ENCODE assay signal across 1 cellular context in the genomic region with DNA sequence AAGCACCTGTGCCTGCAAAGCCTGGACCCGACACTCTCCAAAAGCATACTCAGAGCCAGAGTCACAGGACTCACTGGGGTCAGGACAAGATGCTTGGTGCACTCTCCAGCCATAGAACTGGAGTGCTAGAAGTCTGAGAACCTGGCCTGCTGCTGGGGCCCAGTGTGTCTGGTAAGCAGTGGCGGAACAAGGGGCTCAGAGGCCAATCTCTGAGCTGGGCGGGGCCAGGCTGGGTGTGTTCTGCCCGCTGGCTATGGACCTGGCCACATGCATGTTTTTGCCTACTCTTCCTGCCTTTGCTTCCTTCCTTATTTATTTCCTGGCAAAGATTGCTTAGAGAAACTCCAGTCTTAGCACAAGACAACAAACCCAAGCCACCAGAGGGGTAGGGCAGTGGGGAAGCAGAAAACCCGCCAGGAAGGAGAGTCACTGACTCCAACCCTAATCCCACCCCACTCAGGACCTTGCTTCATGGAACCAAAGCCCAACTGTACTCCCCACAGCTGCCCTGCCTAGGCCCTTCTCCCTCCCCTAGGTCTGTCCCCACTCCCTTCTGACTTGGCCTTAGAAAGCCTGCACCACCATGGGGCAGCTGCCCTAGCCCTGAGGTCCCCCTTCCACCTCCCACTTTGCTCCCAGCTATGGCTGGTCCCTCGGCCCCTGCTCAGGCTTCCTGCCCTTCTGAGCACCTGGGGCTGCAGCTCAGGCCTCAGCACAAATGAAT.
TF ChIP-seq lines count a peak whose summit lies in the region.

No MANE protein-coding gene starts in this region.

TF ChIP-seq in HepG2, 621 proteins besides CTCF, POLR2A, EP300 and RAD21 (continued from another document):
- no peak for TF ChIP-seq HCFC1 (IDR thresholded peaks at IDR 0.05; ENCODE audit: low read depth, low read length)
- TF ChIP-seq ZNF792 (CRISPR knock-in tag; IDR thresholded peaks at IDR 0.05) = no peak
- TF ChIP-seq ZBTB8A (CRISPR knock-in tag; IDR thresholded peaks at IDR 0.05; ENCODE audit: borderline replicate concordance, low read depth) = no peak
- TF ChIP-seq PAF1 (CRISPR knock-in tag; IDR thresholded peaks at IDR 0.05) = no peak
- TF ChIP-seq TRIM22 (IDR thresholded peaks at IDR 0.05) = no peak
- TF ChIP-seq ZNF558 (CRISPR knock-in tag; IDR thresholded peaks at IDR 0.05; ENCODE audit: borderline replicate concordance) = no peak
- no peak for TF ChIP-seq ZBED4 (CRISPR knock-in tag; IDR thresholded peaks at IDR 0.05; ENCODE audit: borderline replicate concordance)
- TF ChIP-seq ZNF354B (CRISPR knock-in tag; IDR thresholded peaks at IDR 0.05) = no peak
- TF ChIP-seq JUND (CRISPR knock-in tag; IDR thresholded peaks at IDR 0.05) = no peak
- TF ChIP-seq, protein P1, sequence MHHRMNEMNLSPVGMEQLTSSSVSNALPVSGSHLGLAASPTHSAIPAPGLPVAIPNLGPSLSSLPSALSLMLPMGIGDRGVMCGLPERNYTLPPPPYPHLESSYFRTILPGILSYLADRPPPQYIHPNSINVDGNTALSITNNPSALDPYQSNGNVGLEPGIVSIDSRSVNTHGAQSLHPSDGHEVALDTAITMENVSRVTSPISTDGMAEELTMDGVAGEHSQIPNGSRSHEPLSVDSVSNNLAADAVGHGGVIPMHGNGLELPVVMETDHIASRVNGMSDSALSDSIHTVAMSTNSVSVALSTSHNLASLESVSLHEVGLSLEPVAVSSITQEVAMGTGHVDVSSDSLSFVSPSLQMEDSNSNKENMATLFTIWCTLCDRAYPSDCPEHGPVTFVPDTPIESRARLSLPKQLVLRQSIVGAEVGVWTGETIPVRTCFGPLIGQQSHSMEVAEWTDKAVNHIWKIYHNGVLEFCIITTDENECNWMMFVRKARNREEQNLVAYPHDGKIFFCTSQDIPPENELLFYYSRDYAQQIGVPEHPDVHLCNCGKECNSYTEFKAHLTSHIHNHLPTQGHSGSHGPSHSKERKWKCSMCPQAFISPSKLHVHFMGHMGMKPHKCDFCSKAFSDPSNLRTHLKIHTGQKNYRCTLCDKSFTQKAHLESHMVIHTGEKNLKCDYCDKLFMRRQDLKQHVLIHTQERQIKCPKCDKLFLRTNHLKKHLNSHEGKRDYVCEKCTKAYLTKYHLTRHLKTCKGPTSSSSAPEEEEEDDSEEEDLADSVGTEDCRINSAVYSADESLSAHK (CRISPR knock-in tag; IDR thresholded peaks at IDR 0.05; ENCODE audit: borderline replicate concordance) = no peak
